ENCODE assay signal across 13 cellular contexts in genomic region chr18:74501386-74501785, GRCh38. TPM values are rescaled to one million over a fixed set of nuclear protein-coding genes. Genes with fewer than 3 reads are reported as not detected.
DNase-seq lines count a peak whose midpoint lies in the region; ATAC-seq and TF ChIP-seq lines count a peak whose summit lies in the region.
"Had no signal": no experiment of that assay in that cellular context is flagged by ENCODE, and none has a peak within 500 bp of the region (broad histone marks: within the 10 kb centered on the region; RNA-seq: fewer than 3 reads in every experiment).

No MANE protein-coding gene starts in this region.

- peak overlapping the region; percentile 92 to 96 for H3K27ac Mint-ChIP-seq in activated naive CD4-positive, alpha-beta T cell treated with anti-CD3 and anti-CD28 coated beads, Interleukin-2, amount 50 U/mL, for 72 hours
- peak overlapping the region; percentile 81 for H3K27ac Mint-ChIP-seq in MCF 10A (ENCODE audit: low read depth, unreplicated experiment)

- POLR2A ChIA-PET in MCF 10A (lab: Yijun Ruan, JAX) = no interaction called here

- H3K4me1 Mint-ChIP-seq in MCF 10A (ENCODE audit: insufficient read depth, unreplicated experiment) = peaks cover 22% of the 10 kb centered on the region

- peaks cover 25 to 30% of the 10 kb centered on the region in 2 donors for H3K36me3 Mint-ChIP-seq in activated naive CD4-positive, alpha-beta T cell treated with anti-CD3 and anti-CD28 coated beads, Interleukin-2, amount 50 U/mL, for 72 hours
- peaks cover 54% of the 10 kb centered on the region for H3K36me3 Mint-ChIP-seq in MCF 10A (ENCODE audit: insufficient read depth, unreplicated experiment)

- H3K9me3 ChIP-seq in mucosa of rectum (ENCODE audit: control insufficient read depth in 2 of 2, low read length in 2 of 2) = no peaks in the 10 kb centered on the region

- H3K36me3 ChIP-seq in mucosa of rectum (ENCODE audit: control insufficient read depth in 2 of 2, insufficient read depth in 2 of 2, low read length in 2 of 2) = peaks cover 26 to 32% of the 10 kb centered on the region in 2 donors
- H3K36me3 ChIP-seq in urinary bladder (ENCODE audit: insufficient read depth) = no peaks in the 10 kb centered on the region

- no TSS peak for BruUV-seq in MCF 10A (replicated peaks; lab: Mats Ljungman, UMichigan)

- no peak for TF ChIP-seq CTCF in MCF 10A (IDR thresholded peaks at IDR 0.05; ENCODE audit: unreplicated experiment)

- H3K27me3 Mint-ChIP-seq in MCF 10A (ENCODE audit: insufficient read depth, unreplicated experiment) = no peaks in the 10 kb centered on the region

- no peak for ATAC-seq in activated naive CD4-positive, alpha-beta T cell treated with anti-CD3 and anti-CD28 coated beads, Interleukin-2, amount 50 U/mL, for 72 hours
- no peak for ATAC-seq in GM19452 (IDR thresholded peaks at IDR 0.05; ENCODE audit: unreplicated experiment)

- peak overlapping the region; percentile 33 to 37 for H3K9ac ChIP-seq in mucosa of rectum (ENCODE audit: low read depth in 1 of 2, low read length in 2 of 2)

- H3K4me1 ChIP-seq in mucosa of rectum (ENCODE audit: control insufficient read depth in 2 of 2, insufficient read depth in 2 of 2, low read length in 2 of 2) (peaks cover 32 to 38% of the 10 kb centered on the region in 2 donors), urinary bladder (ENCODE audit: insufficient read depth) (no peaks in the 10 kb centered on the region)

- 83% methylated on average over 4 of the region's 4 CpGs for WGBS in urinary bladder

- DNase-seq in activated naive CD4-positive, alpha-beta T cell treated with anti-CD3 and anti-CD28 coated beads, Interleukin-2, amount 50 U/mL, for 72 hours (ENCODE audit: low spot score in 2 of 2) = no peak
- DNase-seq in activated naive CD4-positive, alpha-beta T cell treated with anti-CD3 and anti-CD28 coated beads, Interleukin-2, amount 50 U/mL, for 16 hours = no peak
- DNase-seq in MCF 10A (ENCODE audit: unreplicated experiment) (no peak), DMS153 treated with DMSO at 0.1 percent for 48 hours (lab: John Stamatoyannopoulos, UW; ENCODE audit: unreplicated experiment) (no peak)
- no peak for DNase-seq in activated CD4-positive, CD25-positive, alpha-beta regulatory T cell (lab: John Stamatoyannopoulos, UW)
- DNase-seq: amniotic stem cell, H7, NCI-H2227 treated with DMSO at 0.1 percent for 48 hours, T1000 had no signal

- H3K4me3 ChIP-seq in mucosa of rectum (ENCODE audit: low read length in 2 of 2) (peak overlapping the region in 1 of 2 donors; percentile 53), urinary bladder (ENCODE audit: low read depth, low read length) (no peak overlapping the region)

- intact Hi-C loops in MCF 10A (cut with micrococcal nuclease) = no loop called here

- no peaks in the 10 kb centered on the region for H3K9me3 Mint-ChIP-seq in activated naive CD4-positive, alpha-beta T cell treated with anti-CD3 and anti-CD28 coated beads, Interleukin-2, amount 50 U/mL, for 72 hours
- no peaks in the 10 kb centered on the region for H3K9me3 Mint-ChIP-seq in MCF 10A (ENCODE audit: unreplicated experiment)

- H3K27ac ChIP-seq in mucosa of rectum (ENCODE audit: low read depth in 2 of 2, low read length in 2 of 2) (peak overlapping the region; percentile 78 to 91), urinary bladder (ENCODE audit: low read depth) (peak overlapping the region; percentile 40)

- CTCF ChIA-PET in MCF 10A (lab: Yijun Ruan, JAX) = interaction anchor here (1.8 kb wide), 1 partner anchor 50 kb away, joined by 8 read pairs; no protein-coding TSS in a partner anchor

- no peak overlapping the region for H3K4me3 Mint-ChIP-seq in MCF 10A (ENCODE audit: unreplicated experiment)

- no peaks in the 10 kb centered on the region for H3K27me3 ChIP-seq in mucosa of rectum (ENCODE audit: control insufficient read depth in 2 of 2, insufficient read depth in 2 of 2, low read length in 2 of 2)

RNA-seq across cellular contexts. Expression of gene CNDP2, which starts 5.2 kb away (rescaled TPM):
- 100 to 1,000 TPM; 125 to 133 TPM for total RNA-seq in activated naive CD4-positive, alpha-beta T cell treated with anti-CD3 and anti-CD28 coated beads, Interleukin-2, amount 50 U/mL, for 72 hours
- total RNA-seq in MCF 10A (2022) (194 and 219 TPM in 2 replicates), urinary bladder (44.0 TPM)
- 72.3 TPM for polyA plus RNA-seq in urinary bladder

RNA-seq across cellular contexts. Expression of gene CNDP1, which starts 32.9 kb away (rescaled TPM):
- under 1 TPM in 1 of 2 donors, not detected in 1; 0.32 TPM for total RNA-seq in activated naive CD4-positive, alpha-beta T cell treated with anti-CD3 and anti-CD28 coated beads, Interleukin-2, amount 50 U/mL, for 72 hours
- total RNA-seq in MCF 10A (2022) (not detected in 2 replicates), urinary bladder (0.16 TPM)
- 0.20 TPM for polyA plus RNA-seq in urinary bladder
- total RNA-seq: H7, HT-29 had no signal

RNA-seq across cellular contexts. Expression of gene DIPK1C, which starts 44.3 kb away (rescaled TPM):
- total RNA-seq in activated naive CD4-positive, alpha-beta T cell treated with anti-CD3 and anti-CD28 coated beads, Interleukin-2, amount 50 U/mL, for 72 hours = not detected
- total RNA-seq in MCF 10A (2022) (not detected in 2 replicates), urinary bladder (1.6 TPM)
- polyA plus RNA-seq in urinary bladder = 0.22 TPM
- total RNA-seq: H7, HT-29 had no signal
